ENCODE assay signal across 1 cellular context in genomic region chr17:68195667-68196393, GRCh38.
A peak's percentile ranks its signal among the peaks of the same experiment; 100 is the strongest.
TF ChIP-seq lines count a peak whose summit lies in the region.

No MANE protein-coding gene starts in this region.

TF ChIP-seq in HEK293, 187 proteins besides CTCF, POLR2A, EP300 and RAD21 (continued from another document and continues in another):
- TF ChIP-seq ZNF223 (tag by site-specific recombination; IDR thresholded peaks at IDR 0.05) (no peak), ZNF660 (tag by site-specific recombination; IDR thresholded peaks at IDR 0.05) (no peak), ZBTB17 (tag by site-specific recombination; IDR thresholded peaks at IDR 0.05) (peak; percentile 73; the same call in 1 of the 2 replicates), ZNF155 (tag by site-specific recombination; IDR thresholded peaks at IDR 0.05) (no peak), ZNF473 (tag by site-specific recombination; IDR thresholded peaks at IDR 0.05) (no peak), ZNF121 (tag by site-specific recombination; IDR thresholded peaks at IDR 0.05) (no peak), PRDM4 (tag by site-specific recombination; IDR thresholded peaks at IDR 0.05) (no peak), OSR2 (tag by site-specific recombination; IDR thresholded peaks at IDR 0.05) (no peak), ZBTB1 (tag by site-specific recombination; IDR thresholded peaks at IDR 0.05) (no peak), ZNF280C (tag by site-specific recombination; IDR thresholded peaks at IDR 0.05) (no peak), ZNF221 (tag by site-specific recombination; IDR thresholded peaks at IDR 0.05; ENCODE audit: borderline replicate concordance) (no peak), MEIS1 (CRISPR knock-in tag; IDR thresholded peaks at IDR 0.05; ENCODE audit: borderline replicate concordance) (no peak), ZNF510 (tag by site-specific recombination; IDR thresholded peaks at IDR 0.05; ENCODE audit: insufficient replicate concordance) (no peak), ZNF571 (tag by site-specific recombination; IDR thresholded peaks at IDR 0.05) (no peak), ZNF704 (tag by site-specific recombination; IDR thresholded peaks at IDR 0.05) (no peak), ZFHX2 (tag by site-specific recombination; conservative IDR thresholded peaks at IDR 0.05) (no peak), PBX3 (CRISPR knock-in tag; IDR thresholded peaks at IDR 0.05) (no peak), ZNF335 (tag by site-specific recombination; conservative IDR thresholded peaks at IDR 0.05) (peak; percentile 66), ZNF548 (tag by site-specific recombination; IDR thresholded peaks at IDR 0.05) (no peak), ZBTB6 (tag by site-specific recombination; IDR thresholded peaks at IDR 0.05) (no peak), ZNF362 (tag by site-specific recombination; IDR thresholded peaks at IDR 0.05) (no peak), ZSCAN30 (tag by site-specific recombination; IDR thresholded peaks at IDR 0.05) (peak; percentile 41; the same call in 1 of the 2 replicates), YY2 (tag by site-specific recombination; IDR thresholded peaks at IDR 0.05) (no peak), ELK4 (IDR thresholded peaks at IDR 0.05; ENCODE audit: borderline replicate concordance, low read depth, low read length) (no peak), ZNF501 (tag by site-specific recombination; IDR thresholded peaks at IDR 0.05) (no peak), BCL6B (tag by site-specific recombination; IDR thresholded peaks at IDR 0.05) (no peak), KLF7 (tag by site-specific recombination; IDR thresholded peaks at IDR 0.05; ENCODE audit: borderline replicate concordance) (no peak), ZNF76 (tag by site-specific recombination; IDR thresholded peaks at IDR 0.05; ENCODE audit: borderline replicate concordance, low read depth) (peak; percentile 71; the same call in 1 of the 2 replicates), ZBTB21 (tag by site-specific recombination; IDR thresholded peaks at IDR 0.05) (no peak), ZNF248 (tag by site-specific recombination; IDR thresholded peaks at IDR 0.05) (no peak), PATZ1 (tag by site-specific recombination; IDR thresholded peaks at IDR 0.05) (no peak; the same call in 1 of the 2 replicates), ZSCAN18 (tag by site-specific recombination; IDR thresholded peaks at IDR 0.05) (no peak), ZNF791 (tag by site-specific recombination; IDR thresholded peaks at IDR 0.05) (no peak), ZIC2 (tag by site-specific recombination; IDR thresholded peaks at IDR 0.05) (peak; percentile 63), ZNF184 (tag by site-specific recombination; IDR thresholded peaks at IDR 0.05) (no peak), ZNF48 (tag by site-specific recombination; IDR thresholded peaks at IDR 0.05) (no peak), GLIS2 (tag by site-specific recombination; IDR thresholded peaks at IDR 0.05) (peak; percentile 83), ZSCAN23 (tag by site-specific recombination; IDR thresholded peaks at IDR 0.05) (no peak), ZNF664 (tag by site-specific recombination; IDR thresholded peaks at IDR 0.05) (no peak)
- TF ChIP-seq, protein P1, sequence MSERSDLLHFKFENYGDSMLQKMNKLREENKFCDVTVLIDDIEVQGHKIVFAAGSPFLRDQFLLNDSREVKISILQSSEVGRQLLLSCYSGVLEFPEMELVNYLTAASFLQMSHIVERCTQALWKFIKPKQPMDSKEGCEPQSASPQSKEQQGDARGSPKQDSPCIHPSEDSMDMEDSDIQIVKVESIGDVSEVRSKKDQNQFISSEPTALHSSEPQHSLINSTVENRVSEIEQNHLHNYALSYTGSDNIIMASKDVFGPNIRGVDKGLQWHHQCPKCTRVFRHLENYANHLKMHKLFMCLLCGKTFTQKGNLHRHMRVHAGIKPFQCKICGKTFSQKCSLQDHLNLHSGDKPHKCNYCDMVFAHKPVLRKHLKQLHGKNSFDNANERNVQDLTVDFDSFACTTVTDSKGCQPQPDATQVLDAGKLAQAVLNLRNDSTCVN (tag by site-specific recombination; optimal IDR thresholded peaks at IDR 0.05): peak; percentile 60
- TF ChIP-seq, protein P2, sequence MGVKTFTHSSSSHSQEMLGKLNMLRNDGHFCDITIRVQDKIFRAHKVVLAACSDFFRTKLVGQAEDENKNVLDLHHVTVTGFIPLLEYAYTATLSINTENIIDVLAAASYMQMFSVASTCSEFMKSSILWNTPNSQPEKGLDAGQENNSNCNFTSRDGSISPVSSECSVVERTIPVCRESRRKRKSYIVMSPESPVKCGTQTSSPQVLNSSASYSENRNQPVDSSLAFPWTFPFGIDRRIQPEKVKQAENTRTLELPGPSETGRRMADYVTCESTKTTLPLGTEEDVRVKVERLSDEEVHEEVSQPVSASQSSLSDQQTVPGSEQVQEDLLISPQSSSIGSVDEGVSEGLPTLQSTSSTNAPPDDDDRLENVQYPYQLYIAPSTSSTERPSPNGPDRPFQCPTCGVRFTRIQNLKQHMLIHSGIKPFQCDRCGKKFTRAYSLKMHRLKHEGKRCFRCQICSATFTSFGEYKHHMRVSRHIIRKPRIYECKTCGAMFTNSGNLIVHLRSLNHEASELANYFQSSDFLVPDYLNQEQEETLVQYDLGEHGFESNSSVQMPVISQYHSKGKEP (tag by site-specific recombination; IDR thresholded peaks at IDR 0.05): no peak
